Comparison of ENCODE assay signal across 12 cellular contexts in genomic region chr20:47347661-47348462, GRCh38. TPM values are rescaled to one million over a fixed set of nuclear protein-coding genes. Genes with fewer than 3 reads are reported as not detected.
DNase-seq lines count a peak whose midpoint lies in the region; ATAC-seq and TF ChIP-seq lines count a peak whose summit lies in the region.
"Had no signal": no experiment of that assay in that cellular context is flagged by ENCODE, and none has a peak within 500 bp of the region (broad histone marks: within the 10 kb centered on the region; RNA-seq: fewer than 3 reads in every experiment).

No MANE protein-coding gene starts in this region.

- 60 to 73% (median 68%) methylated on average over 4 of the region's 4 CpGs for WGBS in ovary, 3 donors

- H3K27me3 Mint-ChIP-seq in CD14-positive monocyte (ENCODE audit: low read depth in 3 of 3), result no peaks in the 10 kb centered on the region

- no peaks in the 10 kb centered on the region for H3K9me3 ChIP-seq in PC-9 (ENCODE audit: insufficient read depth, low read depth)
- H3K9me3 ChIP-seq in ovary, result no peaks in the 10 kb centered on the region
- H3K9me3 ChIP-seq: mucosa of descending colon, SJSA1 had no signal

- H3K79me2 ChIP-seq in ACC112 (ENCODE audit: control insufficient read depth, insufficient read depth, low read length, unreplicated experiment) (peaks cover 77% of the 10 kb centered on the region), PC-9 (ENCODE audit: low read depth) (peaks cover 98% of the 10 kb centered on the region)

- H3K27ac ChIP-seq in ACC112 (ENCODE audit: low read depth, low read length) (peak overlapping the region; percentile 95; the same call in 1 of the 2 replicates), PC-9 (peak overlapping the region; percentile 18), foreskin keratinocyte (peak overlapping the region; percentile 11), ovary (peak overlapping the region; percentile 52 to 95)
- H3K27ac ChIP-seq: SJSA1 had no signal

- no TSS peak for BruUV-seq in PC-9 (replicated peaks; lab: Mats Ljungman, UMichigan)

- no peaks in the 10 kb centered on the region for H3K9me2 ChIP-seq in PC-9 (ENCODE audit: insufficient read depth)

- H3K4me3 Mint-ChIP-seq in CD14-positive monocyte, result no peak overlapping the region

- no peak overlapping the region for H2AFZ ChIP-seq in ACC112 (ENCODE audit: low read length, unreplicated experiment)
- no peak overlapping the region for H2AFZ ChIP-seq in PC-9

- CTCF ChIA-PET in PC-9 (lab: Charles Lee), result interaction anchor here (0.7 kb wide), 1 partner anchor 543 kb away, joined by 3 read pairs; no protein-coding TSS in a partner anchor

- POLR2A ChIA-PET in PC-9 (lab: Charles Lee; ENCODE audit: unreplicated experiment), result no interaction called here

- H3K4me1 ChIP-seq in ACC112 (ENCODE audit: control insufficient read depth, insufficient read depth, low read length, unreplicated experiment), result peaks cover 54% of the 10 kb centered on the region
- peaks cover 43% of the 10 kb centered on the region for H3K4me1 ChIP-seq in PC-9 (replicated peaks; ENCODE audit: insufficient read depth)
- H3K4me1 ChIP-seq in foreskin keratinocyte, result peaks cover 45% of the 10 kb centered on the region
- peaks cover 24% of the 10 kb centered on the region for H3K4me1 ChIP-seq in ovary (ENCODE audit: insufficient read depth)

- no peak overlapping the region for H3K4me2 ChIP-seq in PC-9

- no peak for ATAC-seq in foreskin keratinocyte
- ATAC-seq: mucosa of descending colon had no signal

- H3K36me3 ChIP-seq in ACC112 (ENCODE audit: insufficient read depth, low read length) (0 out of 2 replicates have a peak, but pooled peaks cover 8% of the 10 kb centered on the region), PC-9 (ENCODE audit: low read depth) (peaks cover 72% of the 10 kb centered on the region), ovary (no peaks in the 10 kb centered on the region)

- peak overlapping the region in 2 of 7 donors; percentile 60 to 61 for H3K27ac Mint-ChIP-seq in CD14-positive monocyte

- H3F3A ChIP-seq in PC-9 (ENCODE audit: insufficient read depth, low read depth), result peaks cover 19% of the 10 kb centered on the region; the same call in 1 of the 2 replicates

- DNase-seq in PC-9 (no peak), foreskin keratinocyte (no peak), ovary (no peak), GM19240 (ENCODE audit: insufficient read length, low spot score) (no peak), CD14-positive monocyte (ENCODE audit: low spot score) (no peak), NCI-H510A (lab: John Stamatoyannopoulos, UW) (no peak), T-helper 1 cell (no peak)
- DNase-seq: GOT3, mucosa of descending colon, NCI-H187 treated with DMSO at 0.1 percent for 48 hours had no signal

- intact Hi-C loops in PC-9 (cut with micrococcal nuclease; ENCODE audit: unreplicated experiment) (no loop called here), ovary (cut with DNase I) (no loop called here), CD14-positive monocyte (cut with micrococcal nuclease) (no loop called here)

- peaks cover 0 to 2% (median 0%) of the 10 kb centered on the region in 7 donors for H3K9me3 Mint-ChIP-seq in CD14-positive monocyte

- peaks cover 7% of the 10 kb centered on the region for H3K4me1 Mint-ChIP-seq in CD14-positive monocyte

- H4K20me1 ChIP-seq in PC-9 (ENCODE audit: insufficient read depth), result peaks cover 7% of the 10 kb centered on the region; the same call in 1 of the 2 replicates

- H3K4me3 ChIP-seq in ACC112 (ENCODE audit: low read depth, low read length) (no peak overlapping the region), PC-9 (no peak overlapping the region), ovary (no peak overlapping the region)
- H3K4me3 ChIP-seq: mucosa of descending colon, SJSA1 had no signal

- no peak for TF ChIP-seq POLR2A in ovary (IDR thresholded peaks at IDR 0.05)

- H3K36me3 Mint-ChIP-seq in CD14-positive monocyte, result peaks cover 34 to 47% of the 10 kb centered on the region in 2 donors

- no peak for TF ChIP-seq EP300 in ovary (IDR thresholded peaks at IDR 0.05)

- TF ChIP-seq CTCF in PC-9 (conservative IDR thresholded peaks at IDR 0.05) (no peak), foreskin keratinocyte (conservative IDR thresholded peaks at IDR 0.05) (no peak), ovary (IDR thresholded peaks at IDR 0.05) (no peak), CD14-positive monocyte (IDR thresholded peaks at IDR 0.05) (no peak)

- H3K27me3 ChIP-seq in ACC112 (ENCODE audit: insufficient read depth, low read length), result no peaks in the 10 kb centered on the region
- no peaks in the 10 kb centered on the region for H3K27me3 ChIP-seq in PC-9 (ENCODE audit: insufficient read depth, low read depth)
- no peaks in the 10 kb centered on the region for H3K27me3 ChIP-seq in foreskin keratinocyte
- H3K27me3 ChIP-seq in ovary, result no peaks in the 10 kb centered on the region
- H3K27me3 ChIP-seq: SJSA1 had no signal

RNA-seq across cellular contexts. Expression of gene ZMYND8, which starts 8.6 kb away (rescaled TPM):
- total RNA-seq in PC-9 (2021) (72.3 and 107 TPM in 2 replicates), foreskin keratinocyte (29.7 and 31.1 TPM in 2 replicates), ovary (10 to 100 TPM; 20.3 to 40.7 (median 31.2) TPM)
- polyA plus RNA-seq in foreskin keratinocyte (7.9 and 9.1 TPM in 2 replicates), ovary (10 to 100 TPM in 1 of 2 donors, 1 to 10 TPM in 1; 8.3 to 23.5 TPM), CD14-positive monocyte (1 to 10 TPM; 1.4 to 5.8 TPM)

Comparison
In these comparisons a context has a peak if more than half of its experiments do, and no peak if none do; other contexts are left out.
1. H3K27ac ChIP-seq: peak in every context shown above with its lines; median percentile 95 in ACC112; 74 in ovary; 18 in PC-9; 11 in foreskin keratinocyte.